24 cellular contexts compared by ENCODE assay signal in the genomic region with DNA sequence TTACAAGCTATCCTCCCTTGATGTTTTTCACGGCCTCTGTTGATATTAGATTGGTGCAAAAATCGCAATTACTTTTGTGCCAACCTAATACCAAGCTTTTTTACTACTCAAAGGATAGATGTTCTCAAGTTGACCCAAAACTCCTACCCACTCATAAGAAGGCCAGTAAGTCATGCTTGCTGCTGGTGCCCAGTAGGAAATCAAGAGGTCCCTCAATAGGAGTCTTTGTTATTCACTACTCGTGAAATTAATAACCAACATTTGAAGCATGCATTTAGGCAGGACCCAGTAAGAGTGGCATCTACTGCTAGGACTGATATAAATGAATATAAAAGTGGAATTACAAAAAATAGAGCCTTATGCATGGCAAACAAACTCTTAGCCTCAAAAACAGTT. TPM values are rescaled to one million over a fixed set of nuclear protein-coding genes. Genes with fewer than 3 reads are reported as not detected.
A peak's percentile ranks its signal among the peaks of the same experiment; 100 is the strongest.
DNase-seq lines count a peak whose midpoint lies in the region; ATAC-seq and TF ChIP-seq lines count a peak whose summit lies in the region.
"Had no signal": no experiment of that assay in that cellular context is flagged by ENCODE, and none has a peak within 500 bp of the region (broad histone marks: within the 10 kb centered on the region; RNA-seq: fewer than 3 reads in every experiment).

No MANE protein-coding gene starts in this region.

- H3K36me3 ChIP-seq in PC-9 (ENCODE audit: low read depth) (no peaks in the 10 kb centered on the region), smooth muscle cell (ENCODE audit: low read depth) (no peaks in the 10 kb centered on the region)
- H3K36me3 ChIP-seq: adrenal gland, cardiac muscle cell, tibial artery had no signal

- H3K27ac Mint-ChIP-seq in activated T-helper 17 cell treated with anti-CD3 and anti-CD28 coated beads, Interleukin-2, amount 50 U/mL, for 72 hours: no peak overlapping the region
- H3K27ac Mint-ChIP-seq: activated CD4-positive, alpha-beta memory T cell treated with anti-CD3 and anti-CD28 coated beads for 36 hours; HFFc6; immature natural killer cell had no signal

- POLR2A ChIA-PET in PC-9 (lab: Charles Lee; ENCODE audit: unreplicated experiment): no interaction called here

- H3K27me3 ChIP-seq in PC-9 (ENCODE audit: insufficient read depth, low read depth) (no peaks in the 10 kb centered on the region), smooth muscle cell (ENCODE audit: low read depth) (no peaks in the 10 kb centered on the region)
- H3K27me3 ChIP-seq: adrenal gland, BLaER1, cardiac muscle cell, tibial artery had no signal

- no peak overlapping the region for H3K9ac ChIP-seq in smooth muscle cell (ENCODE audit: low read depth)
- H3K9ac ChIP-seq: BLaER1, parathyroid adenoma, SK-N-SH had no signal

- H3K9me3 Mint-ChIP-seq in activated T-helper 17 cell treated with anti-CD3 and anti-CD28 coated beads, Interleukin-2, amount 50 U/mL, for 72 hours: no peaks in the 10 kb centered on the region
- H3K9me3 Mint-ChIP-seq: activated CD4-positive, alpha-beta memory T cell treated with anti-CD3 and anti-CD28 coated beads for 36 hours; HFFc6; immature natural killer cell had no signal

- peaks cover 56% of the 10 kb centered on the region for H3K79me2 ChIP-seq in PC-9 (ENCODE audit: low read depth)
- H3K79me2 ChIP-seq in smooth muscle cell (ENCODE audit: low read depth): peaks cover 88% of the 10 kb centered on the region
- H3K79me2 ChIP-seq: parathyroid adenoma had no signal

- H3K4me3 Mint-ChIP-seq in activated T-helper 17 cell treated with anti-CD3 and anti-CD28 coated beads, Interleukin-2, amount 50 U/mL, for 72 hours: no peak overlapping the region
- H3K4me3 Mint-ChIP-seq: activated CD4-positive, alpha-beta memory T cell treated with anti-CD3 and anti-CD28 coated beads for 36 hours; HFFc6; immature natural killer cell had no signal

- H3F3A ChIP-seq in PC-9 (ENCODE audit: insufficient read depth, low read depth) (peaks cover 24% of the 10 kb centered on the region), smooth muscle cell (ENCODE audit: low read depth) (peaks cover 20% of the 10 kb centered on the region)

- intact Hi-C loops in PC-9 (cut with micrococcal nuclease; ENCODE audit: unreplicated experiment): loop anchor here (5.0 kb wide), 1 partner anchor 49 kb away; no protein-coding TSS in a partner anchor

- no peak overlapping the region for H3K4me3 ChIP-seq in PC-9
- no peak overlapping the region for H3K4me3 ChIP-seq in smooth muscle cell
- H3K4me3 ChIP-seq: adrenal gland, BLaER1, cardiac muscle cell, mucosa of descending colon, tibial artery had no signal

- H3K4me1 ChIP-seq in PC-9 (replicated peaks; ENCODE audit: insufficient read depth) (peaks cover 37% of the 10 kb centered on the region), smooth muscle cell (ENCODE audit: low read depth) (peaks cover 29% of the 10 kb centered on the region)
- H3K4me1 ChIP-seq: parathyroid adenoma had no signal

- DNase-seq in COLO829 (ENCODE audit: low spot score) (peak; percentile 42), PC-9 (no peak), foreskin melanocyte (peak; percentile 53), smooth muscle cell (lab: John Stamatoyannopoulos, UW; ENCODE audit: unreplicated experiment) (no peak), NCI-H526 (lab: John Stamatoyannopoulos, UW) (no peak), NCI-H2196 (lab: John Stamatoyannopoulos, UW; ENCODE audit: unreplicated experiment) (no peak)
- no peak for DNase-seq in stimulated activated CD4-positive, alpha-beta T cell treated with anti-CD3 and anti-CD28 coated beads, Interleukin-2, amount 100 ng/mL, for 24 hours
- DNase-seq: activated CD4-positive, alpha-beta memory T cell treated with anti-CD3 and anti-CD28 coated beads for 36 hours; activated CD4-positive, CD25-positive, alpha-beta regulatory T cell; activated gamma-delta T cell; adrenal gland; Calu3; dermis blood vessel endothelial cell; HFFc6; immature natural killer cell; mucosa of descending colon; NK-92 treated with Interleukin-12 subunit alpha and Interleukin-12 subunit beta, amount 100 ng/mL, for 24 hours; SK-N-SH; T-helper 9 cell; tibial artery had no signal

- H4K20me1 ChIP-seq in PC-9 (ENCODE audit: insufficient read depth): no peaks in the 10 kb centered on the region
- H4K20me1 ChIP-seq in smooth muscle cell (ENCODE audit: low read depth): peaks cover 94% of the 10 kb centered on the region

- CTCF ChIA-PET in PC-9 (lab: Charles Lee): no interaction called here

- no peaks in the 10 kb centered on the region for H3K4me1 Mint-ChIP-seq in activated T-helper 17 cell treated with anti-CD3 and anti-CD28 coated beads, Interleukin-2, amount 50 U/mL, for 72 hours
- H3K4me1 Mint-ChIP-seq: immature natural killer cell had no signal

- no peaks in the 10 kb centered on the region for H3K9me3 ChIP-seq in PC-9 (ENCODE audit: insufficient read depth, low read depth)
- H3K9me3 ChIP-seq in smooth muscle cell (replicated peaks; ENCODE audit: low read depth): no peaks in the 10 kb centered on the region
- H3K9me3 ChIP-seq: adrenal gland, BLaER1, mucosa of descending colon, SK-N-SH, tibial artery had no signal

- 88% methylated on average over 3 of the region's 3 CpGs for WGBS in smooth muscle cell (ENCODE audit: low lambda C conversion rate)

- no peaks in the 10 kb centered on the region for H3K9me2 ChIP-seq in PC-9 (ENCODE audit: insufficient read depth)
- H3K9me2 ChIP-seq: SK-N-SH had no signal

- H3K4me2 ChIP-seq in PC-9: no peak overlapping the region
- peak overlapping the region; percentile 55 for H3K4me2 ChIP-seq in smooth muscle cell
- H3K4me2 ChIP-seq: BLaER1, SK-N-SH had no signal

- no peaks in the 10 kb centered on the region for H3K27me3 Mint-ChIP-seq in activated T-helper 17 cell treated with anti-CD3 and anti-CD28 coated beads, Interleukin-2, amount 50 U/mL, for 72 hours
- H3K27me3 Mint-ChIP-seq: activated CD4-positive, alpha-beta memory T cell treated with anti-CD3 and anti-CD28 coated beads for 36 hours had no signal

- BruUV-seq in PC-9 (replicated peaks; lab: Mats Ljungman, UMichigan): no TSS peak

- H3K27ac ChIP-seq in PC-9: peak overlapping the region; percentile 85
- peak overlapping the region; percentile 72 for H3K27ac ChIP-seq in smooth muscle cell (ENCODE audit: low read depth)
- H3K27ac ChIP-seq: adrenal gland, BLaER1, cardiac muscle cell, parathyroid adenoma, tibial artery had no signal

- no peak for ATAC-seq in activated T-helper 17 cell treated with anti-CD3 and anti-CD28 coated beads, Interleukin-2, amount 50 U/mL, for 72 hours (replicated peaks)
- ATAC-seq: mucosa of descending colon had no signal

- no peak for TF ChIP-seq CTCF in PC-9 (conservative IDR thresholded peaks at IDR 0.05)
- no peak for TF ChIP-seq CTCF in smooth muscle cell (IDR thresholded peaks at IDR 0.05; ENCODE audit: borderline replicate concordance, insufficient read depth, poor library complexity, severe bottlenecking)

- H2AFZ ChIP-seq in PC-9: no peak overlapping the region
- no peak overlapping the region for H2AFZ ChIP-seq in smooth muscle cell (ENCODE audit: low read depth)
- H2AFZ ChIP-seq: parathyroid adenoma had no signal

- no peaks in the 10 kb centered on the region for H3K36me3 Mint-ChIP-seq in activated T-helper 17 cell treated with anti-CD3 and anti-CD28 coated beads, Interleukin-2, amount 50 U/mL, for 72 hours (ENCODE audit: low read depth)
- H3K36me3 Mint-ChIP-seq: activated CD4-positive, alpha-beta memory T cell treated with anti-CD3 and anti-CD28 coated beads for 36 hours; immature natural killer cell had no signal

RNA-seq across cellular contexts. Expression of gene APP, which starts 52.6 kb away (rescaled TPM):
- 224 and 269 TPM in 2 replicates for total RNA-seq in PC-9 (2021)
- 431 and 459 TPM in 2 replicates for total RNA-seq in smooth muscle cell
- polyA plus RNA-seq in smooth muscle cell: 61.6 and 65.3 TPM in 2 replicates
- total RNA-seq in activated T-helper 17 cell treated with anti-CD3 and anti-CD28 coated beads, Interleukin-2, amount 50 U/mL, for 72 hours: 10 to 100 TPM; 20.5 to 46.6 TPM

Comparison
In these comparisons a context has a peak if more than half of its experiments do, and no peak if none do; other contexts are left out.
1. DNase-seq: peak in COLO829 (single experiment) and foreskin melanocyte (single experiment); none in PC-9 (0 of 2), smooth muscle cell (single experiment), stimulated activated CD4-positive, alpha-beta T cell treated with anti-CD3 and anti-CD28 coated beads, Interleukin-2, amount 100 ng/mL, for 24 hours (0 of 2), NCI-H526 (0 of 2) and NCI-H2196 (single experiment).